ENCODE assay signal across 37 cellular contexts in the genomic region with DNA sequence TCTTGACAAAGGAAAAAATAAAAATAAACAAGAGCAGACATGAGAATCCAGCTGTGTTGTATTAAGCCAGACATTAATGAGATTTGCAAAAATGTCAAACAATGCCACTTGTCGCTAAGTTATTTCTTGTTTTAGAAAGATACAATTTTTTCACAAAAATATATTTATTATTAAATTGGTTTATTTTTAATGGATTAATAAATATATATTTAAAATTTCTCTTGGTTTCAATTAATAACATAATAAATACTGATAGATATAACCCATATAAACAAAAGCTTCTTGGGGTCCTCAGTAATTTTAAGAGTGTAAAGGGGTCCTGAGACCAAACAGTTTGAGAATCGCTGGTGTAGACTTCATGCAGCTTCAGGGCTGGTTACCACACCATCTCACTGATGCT. TPM values are rescaled to one million over a fixed set of nuclear protein-coding genes. Genes with fewer than 3 reads are reported as not detected.
"Had no signal": no experiment of that assay in that cellular context is flagged by ENCODE, and none has a peak within 500 bp of the region (broad histone marks: within the 10 kb centered on the region; RNA-seq: fewer than 3 reads in every experiment).

No MANE protein-coding gene starts in this region.

- H3K9me3 ChIP-seq: adrenal gland, body of pancreas, breast epithelium had no signal

- H3K4me3 ChIP-seq: adrenal gland, ascending aorta, body of pancreas, breast epithelium, cardiac muscle cell had no signal

- H3K27me3 Mint-ChIP-seq: brain had no signal

- DNase-seq: activated effector memory CD4-positive, alpha-beta T cell treated with anti-CD3 and anti-CD28 coated beads, Interleukin-2, amount 50 U/mL, for 16 hours; activated effector memory CD4-positive, alpha-beta T cell treated with Interleukin-2 at 50 U/mL for 16 hours; activated gamma-delta T cell; activated gamma-delta T cell treated with Interleukin-2 at 50 U/mL for 16 hours; activated naive CD4-positive, alpha-beta T cell; activated naive CD4-positive, alpha-beta T cell treated with anti-CD3 and anti-CD28 coated beads for 36 hours; activated naive CD4-positive, alpha-beta T cell treated with anti-CD3 and anti-CD28 coated beads, Interleukin-2, amount 10 ng/mL, durations not matched to agents 7 days and 5 days; activated naive CD4-positive, alpha-beta T cell treated with anti-CD3 and anti-CD28 coated beads, Interleukin-2, amount 50 U/mL, for 16 hours; activated naive CD4-positive, alpha-beta T cell treated with Interleukin-2 at 50 U/mL for 16 hours; activated naive CD8-positive, alpha-beta T cell treated with anti-CD3 and anti-CD28 coated beads, Interleukin-2, amount 10 ng/mL, durations not matched to agents 7 days and 5 days; activated naive CD8-positive, alpha-beta T cell treated with anti-CD3 and anti-CD28 coated beads, Interleukin-2, amount 50 U/mL, for 24 hours; activated T-cell treated with anti-CD3 and anti-CD28 coated beads, Interleukin-2, amount 50 U/mL, for 1 hour; activated T-cell treated with anti-CD3 and anti-CD28 coated beads, Interleukin-2, amount 50 U/mL, for 24 hours; activated T-cell treated with anti-CD3 and anti-CD28 coated beads, Interleukin-2, amount 50 U/mL, for 4 hours; activated T-cell treated with anti-CD3 and anti-CD28 coated beads, Interleukin-2, amount 50 U/mL, for 48 hours; activated T-cell treated with anti-CD3 and anti-CD28 coated beads, Interleukin-2, amount 50 U/mL, for 72 hours; adrenal gland; amniotic stem cell; amygdala; anterior cingulate cortex; aorta; body of pancreas; brain microvascular endothelial cell; caudate nucleus; central memory CD4-positive, alpha-beta T cell; cerebellar nuclear complex had no signal

- H3K36me3 Mint-ChIP-seq: activated naive CD4-positive, alpha-beta T cell treated with anti-CD3 and anti-CD28 coated beads, Interleukin-2, amount 10 ng/mL, durations not matched to agents 7 days and 5 days; activated naive CD8-positive, alpha-beta T cell treated with anti-CD3 and anti-CD28 coated beads, Interleukin-2, amount 10 ng/mL, durations not matched to agents 7 days and 5 days had no signal

- H3K4me3 Mint-ChIP-seq: activated naive CD4-positive, alpha-beta T cell treated with anti-CD3 and anti-CD28 coated beads for 36 hours; activated naive CD4-positive, alpha-beta T cell treated with anti-CD3 and anti-CD28 coated beads, Interleukin-2, amount 10 ng/mL, durations not matched to agents 7 days and 5 days; activated naive CD4-positive, alpha-beta T cell treated with anti-CD3 and anti-CD28 coated beads, Interleukin-2, amount 50 U/mL, for 24 hours; activated naive CD8-positive, alpha-beta T cell; activated naive CD8-positive, alpha-beta T cell treated with anti-CD3 and anti-CD28 coated beads, Interleukin-2, amount 10 ng/mL, durations not matched to agents 7 days and 5 days; activated naive CD8-positive, alpha-beta T cell treated with anti-CD3 and anti-CD28 coated beads, Interleukin-2, amount 50 U/mL, for 24 hours; activated T-cell treated with anti-CD3 and anti-CD28 coated beads, Interleukin-2, amount 50 U/mL, for 24 hours; activated T-cell treated with anti-CD3 and anti-CD28 coated beads, Interleukin-2, amount 50 U/mL, for 4 hours; activated T-cell treated with anti-CD3 and anti-CD28 coated beads, Interleukin-2, amount 50 U/mL, for 72 hours; activated T-helper 1 cell treated with anti-CD3 and anti-CD28 coated beads, Interleukin-12 subunit alpha, Interleukin-12 subunit beta, Interleukin-2, Interleukin-4 antibody, amounts not matched to agents 30 ng/mL and 10 ng/mL and 1 ng/mL, durations not matched to agents 14 hours and 24 hours and 36 hours; activated T-helper 17 cell treated with anti-CD3 and anti-CD28 coated beads, Interleukin-2, amount 50 U/mL, for 72 hours; brain; central memory CD8-positive, alpha-beta T cell had no signal

- H3K27ac Mint-ChIP-seq: activated naive CD4-positive, alpha-beta T cell treated with anti-CD3 and anti-CD28 coated beads for 36 hours; activated naive CD4-positive, alpha-beta T cell treated with anti-CD3 and anti-CD28 coated beads, Interleukin-2, amount 10 ng/mL, durations not matched to agents 7 days and 5 days; activated naive CD4-positive, alpha-beta T cell treated with anti-CD3 and anti-CD28 coated beads, Interleukin-2, amount 50 U/mL, for 72 hours; activated naive CD8-positive, alpha-beta T cell; activated naive CD8-positive, alpha-beta T cell treated with anti-CD3 and anti-CD28 coated beads, Interleukin-2, amount 10 ng/mL, durations not matched to agents 7 days and 5 days; activated naive CD8-positive, alpha-beta T cell treated with anti-CD3 and anti-CD28 coated beads, Interleukin-2, amount 50 U/mL, for 24 hours; activated T-cell treated with anti-CD3 and anti-CD28 coated beads, Interleukin-2, amount 50 U/mL, for 24 hours; activated T-cell treated with anti-CD3 and anti-CD28 coated beads, Interleukin-2, amount 50 U/mL, for 72 hours; activated T-helper 1 cell treated with anti-CD3 and anti-CD28 coated beads, Interleukin-12 subunit alpha, Interleukin-12 subunit beta, Interleukin-2, Interleukin-4 antibody, amounts not matched to agents 30 ng/mL and 10 ng/mL and 1 ng/mL, durations not matched to agents 14 hours and 24 hours and 36 hours; activated T-helper 17 cell treated with anti-CD3 and anti-CD28 coated beads, Interleukin-2, amount 50 U/mL, for 72 hours; activated T-helper 2 cell treated with anti-CD3 and anti-CD28 coated beads, Interferon-gamma antibody, Interleukin-2, Interleukin-4, amounts not matched to agents 10 μg/mL and 5 μg/mL and 100 μg/mL, durations not matched to agents 14 hours and 24 hours and 36 hours; brain had no signal

- H3K9me3 Mint-ChIP-seq: activated T-cell treated with anti-CD3 and anti-CD28 coated beads, Interleukin-2, amount 50 U/mL, for 24 hours; activated T-helper 2 cell treated with anti-CD3 and anti-CD28 coated beads, Interferon-gamma antibody, Interleukin-2, Interleukin-4, amounts not matched to agents 10 μg/mL and 5 μg/mL and 100 μg/mL, durations not matched to agents 14 hours and 24 hours and 36 hours; central memory CD8-positive, alpha-beta T cell had no signal

- H3K36me3 ChIP-seq: adrenal gland, ascending aorta, brain microvascular endothelial cell, breast epithelium, cardiac muscle cell had no signal

- H3K4me1 ChIP-seq: adrenal gland, ascending aorta, body of pancreas, breast epithelium had no signal

- H3K27ac ChIP-seq: adrenal gland, ascending aorta, body of pancreas, brain microvascular endothelial cell, breast epithelium, cardiac muscle cell had no signal

- H3K4me1 Mint-ChIP-seq: activated naive CD4-positive, alpha-beta T cell treated with anti-CD3 and anti-CD28 coated beads, Interleukin-2, amount 10 ng/mL, durations not matched to agents 7 days and 5 days; activated naive CD4-positive, alpha-beta T cell treated with anti-CD3 and anti-CD28 coated beads, Interleukin-2, amount 50 U/mL, for 24 hours; activated naive CD8-positive, alpha-beta T cell treated with anti-CD3 and anti-CD28 coated beads, Interleukin-2, amount 10 ng/mL, durations not matched to agents 7 days and 5 days; brain; central memory CD8-positive, alpha-beta T cell had no signal

- H3K27me3 ChIP-seq: adrenal gland, ascending aorta, brain microvascular endothelial cell, breast epithelium, cardiac muscle cell had no signal

- ATAC-seq: activated naive CD4-positive, alpha-beta T cell treated with anti-CD3 and anti-CD28 coated beads, Interleukin-2, amount 50 U/mL, for 72 hours; activated naive CD8-positive, alpha-beta T cell treated with anti-CD3 and anti-CD28 coated beads, Interleukin-2, amount 50 U/mL, for 24 hours; activated T-cell treated with anti-CD3 and anti-CD28 coated beads, Interleukin-2, amount 50 U/mL, for 4 hours; activated T-cell treated with anti-CD3 and anti-CD28 coated beads, Interleukin-2, amount 50 U/mL, for 72 hours; activated T-helper 17 cell treated with anti-CD3 and anti-CD28 coated beads, Interleukin-2, amount 50 U/mL, for 72 hours; body of pancreas had no signal

RNA-seq across cellular contexts. Expression of a gene that starts 26.1 kb away (rescaled TPM):
- total RNA-seq: activated naive CD8-positive, alpha-beta T cell treated with anti-CD3 and anti-CD28 coated beads, Interleukin-2, amount 10 ng/mL, durations not matched to agents 7 days and 5 days; ascending aorta had no signal
